In the genomic region with DNA sequence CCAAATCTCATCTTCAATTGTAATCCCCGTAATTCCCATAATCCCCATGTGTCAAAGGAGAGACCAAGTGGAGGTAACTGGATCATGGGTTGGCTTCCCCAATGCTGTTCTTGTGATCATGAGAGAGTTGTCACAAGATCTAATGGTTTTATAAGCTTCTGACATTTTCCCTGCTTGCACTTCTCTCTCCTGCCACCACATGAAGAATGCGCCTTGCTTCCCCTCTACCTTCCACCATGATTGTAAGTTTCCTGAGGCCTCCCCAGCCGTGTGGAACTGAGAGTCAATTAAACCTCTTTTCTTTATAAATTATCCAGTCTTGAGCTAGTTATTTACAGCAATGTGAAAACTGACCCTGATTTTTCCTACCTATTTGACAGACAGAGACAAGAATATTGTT, we compare ENCODE assay signal across 1 cellular context.
TF ChIP-seq lines count a peak whose summit lies in the region.

No MANE protein-coding gene starts in this region.

TF ChIP-seq in GM23338, 12 proteins besides CTCF, POLR2A, EP300 and RAD21 (continued from another document):
- TF ChIP-seq, protein P1, sequence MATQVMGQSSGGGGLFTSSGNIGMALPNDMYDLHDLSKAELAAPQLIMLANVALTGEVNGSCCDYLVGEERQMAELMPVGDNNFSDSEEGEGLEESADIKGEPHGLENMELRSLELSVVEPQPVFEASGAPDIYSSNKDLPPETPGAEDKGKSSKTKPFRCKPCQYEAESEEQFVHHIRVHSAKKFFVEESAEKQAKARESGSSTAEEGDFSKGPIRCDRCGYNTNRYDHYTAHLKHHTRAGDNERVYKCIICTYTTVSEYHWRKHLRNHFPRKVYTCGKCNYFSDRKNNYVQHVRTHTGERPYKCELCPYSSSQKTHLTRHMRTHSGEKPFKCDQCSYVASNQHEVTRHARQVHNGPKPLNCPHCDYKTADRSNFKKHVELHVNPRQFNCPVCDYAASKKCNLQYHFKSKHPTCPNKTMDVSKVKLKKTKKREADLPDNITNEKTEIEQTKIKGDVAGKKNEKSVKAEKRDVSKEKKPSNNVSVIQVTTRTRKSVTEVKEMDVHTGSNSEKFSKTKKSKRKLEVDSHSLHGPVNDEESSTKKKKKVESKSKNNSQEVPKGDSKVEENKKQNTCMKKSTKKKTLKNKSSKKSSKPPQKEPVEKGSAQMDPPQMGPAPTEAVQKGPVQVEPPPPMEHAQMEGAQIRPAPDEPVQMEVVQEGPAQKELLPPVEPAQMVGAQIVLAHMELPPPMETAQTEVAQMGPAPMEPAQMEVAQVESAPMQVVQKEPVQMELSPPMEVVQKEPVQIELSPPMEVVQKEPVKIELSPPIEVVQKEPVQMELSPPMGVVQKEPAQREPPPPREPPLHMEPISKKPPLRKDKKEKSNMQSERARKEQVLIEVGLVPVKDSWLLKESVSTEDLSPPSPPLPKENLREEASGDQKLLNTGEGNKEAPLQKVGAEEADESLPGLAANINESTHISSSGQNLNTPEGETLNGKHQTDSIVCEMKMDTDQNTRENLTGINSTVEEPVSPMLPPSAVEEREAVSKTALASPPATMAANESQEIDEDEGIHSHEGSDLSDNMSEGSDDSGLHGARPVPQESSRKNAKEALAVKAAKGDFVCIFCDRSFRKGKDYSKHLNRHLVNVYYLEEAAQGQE (IDR thresholded peaks at IDR 0.05; ENCODE audit: unreplicated experiment), result no peak
- TF ChIP-seq NANOG (IDR thresholded peaks at IDR 0.05; ENCODE audit: borderline replicate concordance) (no peak), EZH2phosphoT487 (IDR thresholded peaks at IDR 0.05; ENCODE audit: unreplicated experiment) (no peak), POLR2AphosphoS5 (IDR thresholded peaks at IDR 0.05; ENCODE audit: low read depth) (no peak), CREB1 (CRISPR knock-in tag; IDR thresholded peaks at IDR 0.05; ENCODE audit: low read depth) (no peak)
- TF ChIP-seq, protein P2, sequence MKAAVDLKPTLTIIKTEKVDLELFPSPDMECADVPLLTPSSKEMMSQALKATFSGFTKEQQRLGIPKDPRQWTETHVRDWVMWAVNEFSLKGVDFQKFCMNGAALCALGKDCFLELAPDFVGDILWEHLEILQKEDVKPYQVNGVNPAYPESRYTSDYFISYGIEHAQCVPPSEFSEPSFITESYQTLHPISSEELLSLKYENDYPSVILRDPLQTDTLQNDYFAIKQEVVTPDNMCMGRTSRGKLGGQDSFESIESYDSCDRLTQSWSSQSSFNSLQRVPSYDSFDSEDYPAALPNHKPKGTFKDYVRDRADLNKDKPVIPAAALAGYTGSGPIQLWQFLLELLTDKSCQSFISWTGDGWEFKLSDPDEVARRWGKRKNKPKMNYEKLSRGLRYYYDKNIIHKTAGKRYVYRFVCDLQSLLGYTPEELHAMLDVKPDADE (IDR thresholded peaks at IDR 0.05), result no peak
- TF ChIP-seq, protein P3, sequence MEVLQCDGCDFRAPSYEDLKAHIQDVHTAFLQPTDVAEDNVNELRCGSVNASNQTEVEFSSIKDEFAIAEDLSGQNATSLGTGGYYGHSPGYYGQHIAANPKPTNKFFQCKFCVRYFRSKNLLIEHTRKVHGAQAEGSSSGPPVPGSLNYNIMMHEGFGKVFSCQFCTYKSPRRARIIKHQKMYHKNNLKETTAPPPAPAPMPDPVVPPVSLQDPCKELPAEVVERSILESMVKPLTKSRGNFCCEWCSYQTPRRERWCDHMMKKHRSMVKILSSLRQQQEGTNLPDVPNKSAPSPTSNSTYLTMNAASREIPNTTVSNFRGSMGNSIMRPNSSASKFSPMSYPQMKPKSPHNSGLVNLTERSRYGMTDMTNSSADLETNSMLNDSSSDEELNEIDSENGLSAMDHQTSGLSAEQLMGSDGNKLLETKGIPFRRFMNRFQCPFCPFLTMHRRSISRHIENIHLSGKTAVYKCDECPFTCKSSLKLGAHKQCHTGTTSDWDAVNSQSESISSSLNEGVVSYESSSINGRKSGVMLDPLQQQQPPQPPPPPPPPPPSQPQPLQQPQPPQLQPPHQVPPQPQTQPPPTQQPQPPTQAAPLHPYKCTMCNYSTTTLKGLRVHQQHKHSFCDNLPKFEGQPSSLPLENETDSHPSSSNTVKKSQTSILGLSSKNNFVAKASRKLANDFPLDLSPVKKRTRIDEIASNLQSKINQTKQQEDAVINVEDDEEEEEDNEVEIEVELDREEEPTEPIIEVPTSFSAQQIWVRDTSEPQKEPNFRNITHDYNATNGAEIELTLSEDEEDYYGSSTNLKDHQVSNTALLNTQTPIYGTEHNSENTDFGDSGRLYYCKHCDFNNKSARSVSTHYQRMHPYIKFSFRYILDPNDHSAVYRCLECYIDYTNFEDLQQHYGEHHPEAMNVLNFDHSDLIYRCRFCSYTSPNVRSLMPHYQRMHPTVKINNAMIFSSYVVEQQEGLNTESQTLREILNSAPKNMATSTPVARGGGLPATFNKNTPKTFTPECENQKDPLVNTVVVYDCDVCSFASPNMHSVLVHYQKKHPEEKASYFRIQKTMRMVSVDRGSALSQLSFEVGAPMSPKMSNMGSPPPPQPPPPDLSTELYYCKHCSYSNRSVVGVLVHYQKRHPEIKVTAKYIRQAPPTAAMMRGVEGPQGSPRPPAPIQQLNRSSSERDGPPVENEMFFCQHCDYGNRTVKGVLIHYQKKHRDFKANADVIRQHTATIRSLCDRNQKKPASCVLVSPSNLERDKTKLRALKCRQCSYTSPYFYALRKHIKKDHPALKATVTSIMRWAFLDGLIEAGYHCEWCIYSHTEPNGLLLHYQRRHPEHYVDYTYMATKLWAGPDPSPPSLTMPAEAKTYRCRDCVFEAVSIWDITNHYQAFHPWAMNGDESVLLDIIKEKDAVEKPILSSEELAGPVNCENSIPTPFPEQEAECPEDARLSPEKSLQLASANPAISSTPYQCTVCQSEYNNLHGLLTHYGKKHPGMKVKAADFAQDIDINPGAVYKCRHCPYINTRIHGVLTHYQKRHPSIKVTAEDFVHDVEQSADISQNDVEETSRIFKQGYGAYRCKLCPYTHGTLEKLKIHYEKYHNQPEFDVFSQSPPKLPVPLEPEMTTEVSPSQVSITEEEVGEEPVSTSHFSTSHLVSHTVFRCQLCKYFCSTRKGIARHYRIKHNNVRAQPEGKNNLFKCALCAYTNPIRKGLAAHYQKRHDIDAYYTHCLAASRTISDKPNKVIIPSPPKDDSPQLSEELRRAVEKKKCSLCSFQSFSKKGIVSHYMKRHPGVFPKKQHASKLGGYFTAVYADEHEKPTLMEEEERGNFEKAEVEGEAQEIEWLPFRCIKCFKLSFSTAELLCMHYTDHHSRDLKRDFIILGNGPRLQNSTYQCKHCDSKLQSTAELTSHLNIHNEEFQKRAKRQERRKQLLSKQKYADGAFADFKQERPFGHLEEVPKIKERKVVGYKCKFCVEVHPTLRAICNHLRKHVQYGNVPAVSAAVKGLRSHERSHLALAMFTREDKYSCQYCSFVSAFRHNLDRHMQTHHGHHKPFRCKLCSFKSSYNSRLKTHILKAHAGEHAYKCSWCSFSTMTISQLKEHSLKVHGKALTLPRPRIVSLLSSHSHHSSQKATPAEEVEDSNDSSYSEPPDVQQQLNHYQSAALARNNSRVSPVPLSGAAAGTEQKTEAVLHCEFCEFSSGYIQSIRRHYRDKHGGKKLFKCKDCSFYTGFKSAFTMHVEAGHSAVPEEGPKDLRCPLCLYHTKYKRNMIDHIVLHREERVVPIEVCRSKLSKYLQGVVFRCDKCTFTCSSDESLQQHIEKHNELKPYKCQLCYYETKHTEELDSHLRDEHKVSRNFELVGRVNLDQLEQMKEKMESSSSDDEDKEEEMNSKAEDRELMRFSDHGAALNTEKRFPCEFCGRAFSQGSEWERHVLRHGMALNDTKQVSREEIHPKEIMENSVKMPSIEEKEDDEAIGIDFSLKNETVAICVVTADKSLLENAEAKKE (CRISPR knock-in tag; IDR thresholded peaks at IDR 0.05), result no peak
